15 cellular contexts compared by ENCODE assay signal in genomic region chr12:6073426-6073825, GRCh38. TPM values are rescaled to one million over a fixed set of nuclear protein-coding genes. Genes with fewer than 3 reads are reported as not detected.
"Had no signal": no experiment of that assay in that cellular context is flagged by ENCODE, and none has a peak within 500 bp of the region (broad histone marks: within the 10 kb centered on the region; RNA-seq: fewer than 3 reads in every experiment).

No MANE protein-coding gene starts in this region.

- H3K27me3 ChIP-seq: tibial nerve had no signal

- H3K9me3 ChIP-seq: tibial nerve had no signal

- H3K27ac Mint-ChIP-seq: activated T-cell treated with anti-CD3 and anti-CD28 coated beads, Interleukin-2, amount 50 U/mL, for 72 hours had no signal

- H3K9me3 Mint-ChIP-seq: activated CD4-positive, alpha-beta memory T cell treated with anti-CD3 and anti-CD28 coated beads, Interleukin-2, amount 10 ng/mL, durations not matched to agents 7 days and 5 days; activated naive CD8-positive, alpha-beta T cell treated with anti-CD3 and anti-CD28 coated beads, Interleukin-2, amount 10 ng/mL, durations not matched to agents 7 days and 5 days; activated T-cell treated with anti-CD3 and anti-CD28 coated beads, Interleukin-2, amount 50 U/mL, for 72 hours; stimulated activated effector memory CD8-positive, alpha-beta T cell treated with anti-CD3 and anti-CD28 coated beads, Interleukin-12 subunit alpha, Interleukin-12 subunit beta, amount 100 ng/mL, for 72 hours had no signal

- H3K4me2 ChIP-seq: smooth muscle cell had no signal

- ATAC-seq: activated T-cell treated with anti-CD3 and anti-CD28 coated beads, Interleukin-2, amount 50 U/mL, for 72 hours; right cardiac atrium; stimulated activated effector memory CD8-positive, alpha-beta T cell treated with anti-CD3 and anti-CD28 coated beads, Interleukin-12 subunit alpha, Interleukin-12 subunit beta, amount 100 ng/mL, for 72 hours had no signal

- H3K4me3 ChIP-seq: lung, smooth muscle cell, tibial nerve had no signal

- FAIRE-seq: islet of Langerhans had no signal

- H3K36me3 ChIP-seq: tibial nerve had no signal

- H3K27ac ChIP-seq: VCaP had no signal

- H3K36me3 Mint-ChIP-seq: activated naive CD8-positive, alpha-beta T cell treated with anti-CD3 and anti-CD28 coated beads, Interleukin-2, amount 10 ng/mL, durations not matched to agents 7 days and 5 days; stimulated activated effector memory CD8-positive, alpha-beta T cell treated with anti-CD3 and anti-CD28 coated beads, Interleukin-12 subunit alpha, Interleukin-12 subunit beta, amount 100 ng/mL, for 72 hours had no signal

- DNase-seq: activated CD4-positive, alpha-beta memory T cell treated with anti-CD3 and anti-CD28 coated beads, Interleukin-2, amount 10 ng/mL, durations not matched to agents 7 days and 5 days; activated T-cell treated with anti-CD3 and anti-CD28 coated beads, Interleukin-2, amount 50 U/mL, for 72 hours; anterior cingulate cortex; dermis blood vessel endothelial cell; erythroblast; midbrain; T-helper 9 cell had no signal

- H3K4me3 Mint-ChIP-seq: activated CD4-positive, alpha-beta memory T cell treated with anti-CD3 and anti-CD28 coated beads, Interleukin-2, amount 10 ng/mL, durations not matched to agents 7 days and 5 days; activated T-cell treated with anti-CD3 and anti-CD28 coated beads, Interleukin-2, amount 50 U/mL, for 72 hours had no signal

RNA-seq across cellular contexts. Expression of gene VWF, which starts 51.0 kb away (rescaled TPM):
- total RNA-seq: activated CD4-positive, alpha-beta memory T cell treated with anti-CD3 and anti-CD28 coated beads, Interleukin-2, amount 10 ng/mL, durations not matched to agents 7 days and 5 days; smooth muscle cell had no signal
